ENCODE assay signal across 33 cellular contexts in genomic region chr10:82238291-82238690, GRCh38.
"Had no signal": no experiment of that assay in that cellular context is flagged by ENCODE, and none has a peak within 500 bp of the region (broad histone marks: within the 10 kb centered on the region; RNA-seq: fewer than 3 reads in every experiment).

No MANE protein-coding gene starts in this region.

- ATAC-seq: activated naive CD4-positive, alpha-beta T cell treated with anti-CD3 and anti-CD28 coated beads, Interleukin-2, amount 50 U/mL, for 72 hours; activated naive CD8-positive, alpha-beta T cell treated with anti-CD3 and anti-CD28 coated beads, Interleukin-2, amount 50 U/mL, for 24 hours; activated T-cell treated with anti-CD3 and anti-CD28 coated beads, Interleukin-2, amount 50 U/mL, for 4 hours; activated T-cell treated with anti-CD3 and anti-CD28 coated beads, Interleukin-2, amount 50 U/mL, for 72 hours; activated T-helper 17 cell treated with anti-CD3 and anti-CD28 coated beads, Interleukin-2, amount 50 U/mL, for 72 hours; body of pancreas had no signal

- H3K27ac ChIP-seq: adrenal gland, ascending aorta, body of pancreas, brain microvascular endothelial cell, breast epithelium, cardiac muscle cell had no signal

- DNase-seq: activated effector memory CD4-positive, alpha-beta T cell treated with anti-CD3 and anti-CD28 coated beads, Interleukin-2, amount 50 U/mL, for 16 hours; activated effector memory CD4-positive, alpha-beta T cell treated with Interleukin-2 at 50 U/mL for 16 hours; activated gamma-delta T cell; activated gamma-delta T cell treated with Interleukin-2 at 50 U/mL for 16 hours; activated naive CD4-positive, alpha-beta T cell; activated naive CD4-positive, alpha-beta T cell treated with anti-CD3 and anti-CD28 coated beads for 36 hours; activated naive CD4-positive, alpha-beta T cell treated with anti-CD3 and anti-CD28 coated beads, Interleukin-2, amount 10 ng/mL, durations not matched to agents 7 days and 5 days; activated naive CD4-positive, alpha-beta T cell treated with anti-CD3 and anti-CD28 coated beads, Interleukin-2, amount 50 U/mL, for 16 hours; activated naive CD4-positive, alpha-beta T cell treated with Interleukin-2 at 50 U/mL for 16 hours; activated naive CD8-positive, alpha-beta T cell treated with anti-CD3 and anti-CD28 coated beads for 36 hours; activated naive CD8-positive, alpha-beta T cell treated with anti-CD3 and anti-CD28 coated beads, Interleukin-2, amount 10 ng/mL, durations not matched to agents 7 days and 5 days; activated naive CD8-positive, alpha-beta T cell treated with anti-CD3 and anti-CD28 coated beads, Interleukin-2, amount 50 U/mL, for 24 hours; activated T-cell treated with anti-CD3 and anti-CD28 coated beads, Interleukin-2, amount 50 U/mL, for 24 hours; activated T-cell treated with anti-CD3 and anti-CD28 coated beads, Interleukin-2, amount 50 U/mL, for 4 hours; activated T-cell treated with anti-CD3 and anti-CD28 coated beads, Interleukin-2, amount 50 U/mL, for 48 hours; activated T-cell treated with anti-CD3 and anti-CD28 coated beads, Interleukin-2, amount 50 U/mL, for 72 hours; adrenal gland; amniotic stem cell; amygdala; anterior cingulate cortex; aorta; body of pancreas; brain microvascular endothelial cell; caudate nucleus; central memory CD4-positive, alpha-beta T cell; cerebellar nuclear complex had no signal

- H3K9me3 ChIP-seq: adrenal gland, ascending aorta, body of pancreas had no signal

- H3K27me3 ChIP-seq: adrenal gland, ascending aorta, body of pancreas, brain microvascular endothelial cell, breast epithelium, cardiac muscle cell had no signal

- H3K4me3 ChIP-seq: adrenal gland, ascending aorta, body of pancreas, breast epithelium, cardiac muscle cell had no signal

- H3K4me1 ChIP-seq: adrenal gland, ascending aorta, body of pancreas, breast epithelium had no signal

- FAIRE-seq: astrocyte, bronchial epithelial cell had no signal

- H3K36me3 ChIP-seq: adrenal gland, ascending aorta, brain microvascular endothelial cell, breast epithelium, cardiac muscle cell had no signal
